Comparison of ENCODE assay signal across 20 cellular contexts in genomic region chr19:48484247-48484893, GRCh38. TPM values are rescaled to one million over a fixed set of nuclear protein-coding genes. Genes with fewer than 3 reads are reported as not detected.
DNase-seq lines count a peak whose midpoint lies in the region; ATAC-seq, FAIRE-seq and TF ChIP-seq lines count a peak whose summit lies in the region.
"Had no signal": no experiment of that assay in that cellular context is flagged by ENCODE, and none has a peak within 500 bp of the region (broad histone marks: within the 10 kb centered on the region; RNA-seq: fewer than 3 reads in every experiment).

No MANE protein-coding gene starts in this region.

- H3K27ac ChIP-seq in HepG2 (ENCODE audit: extremely low read length, insufficient read depth, low read length): no peak overlapping the region
- no peak overlapping the region for H3K27ac ChIP-seq in right lobe of liver
- H3K27ac ChIP-seq in RWPE1: peak overlapping the region; percentile 42; the same call in 1 of the 2 replicates
- H3K27ac ChIP-seq: C4-2B had no signal

- no peaks in the 10 kb centered on the region for H3K79me2 ChIP-seq in HepG2 (ENCODE audit: insufficient read depth, low read length)

- no peak for ATAC-seq in HepG2
- ATAC-seq in right lobe of liver: no peak
- no peak for ATAC-seq in stimulated activated naive B cell treated with anti-CD40 and anti-IgM and Interleukin-4, amounts not matched to agents 10 μg/mL and 1 μg/mL and 100 μg/mL, for 72 hours (replicated peaks)
- ATAC-seq in GM21619 (IDR thresholded peaks at IDR 0.05; ENCODE audit: unreplicated experiment): no peak
- ATAC-seq in GM21390 (IDR thresholded peaks at IDR 0.05; ENCODE audit: unreplicated experiment): no peak
- no peak for ATAC-seq in HG03175 (IDR thresholded peaks at IDR 0.05; ENCODE audit: unreplicated experiment)

- peaks cover 26% of the 10 kb centered on the region for H3K4me1 Mint-ChIP-seq in glutamatergic neuron (ENCODE audit: low read depth, unreplicated experiment)
- peaks cover 14 to 19% of the 10 kb centered on the region in 2 donors for H3K4me1 Mint-ChIP-seq in stimulated activated naive B cell treated with anti-CD40 and anti-IgM and Interleukin-4, amounts not matched to agents 10 μg/mL and 1 μg/mL and 100 μg/mL, for 72 hours

- H3K27me3 ChIP-seq in HepG2 (ENCODE audit: control insufficient read depth in 1 of 2, insufficient read depth in 2 of 2, low read length in 2 of 2) (no peaks in the 10 kb centered on the region), right lobe of liver (no peaks in the 10 kb centered on the region)

- TF ChIP-seq POLR2A in HepG2 (IDR thresholded peaks at IDR 0.05; ENCODE audit: insufficient read depth in 1 of 2, low read depth in 2 of 2, low read length in 2 of 2) (peak in 1 of 2 experiments; percentile 35; a peak in 1 of 4 replicates), right lobe of liver (IDR thresholded peaks at IDR 0.05) (no peak)

- no peak for FAIRE-seq in HepG2 (lab: Jason Lieb, UNC)
- FAIRE-seq: GM12891, RCC 7860 had no signal

- H3K27ac Mint-ChIP-seq in glutamatergic neuron (ENCODE audit: unreplicated experiment): peak overlapping the region; percentile 81
- H3K27ac Mint-ChIP-seq in stimulated activated naive B cell treated with anti-CD40 and anti-IgM and Interleukin-4, amounts not matched to agents 10 μg/mL and 1 μg/mL and 100 μg/mL, for 72 hours: peak overlapping the region; percentile 76

- H3K9me3 ChIP-seq in HepG2 (ENCODE audit: low read length) (no peaks in the 10 kb centered on the region), right lobe of liver (no peaks in the 10 kb centered on the region)
- H3K9me3 ChIP-seq: HAP-1 had no signal

- no peak overlapping the region for H3K4me3 ChIP-seq in HepG2 (replicated peaks in 1 of 3; ENCODE audit: insufficient read depth in 1 of 3, low read depth in 2 of 3, low read length in 3 of 3)
- no peak overlapping the region for H3K4me3 ChIP-seq in right lobe of liver
- H3K4me3 ChIP-seq: HAP-1 had no signal

- H3K36me3 Mint-ChIP-seq in glutamatergic neuron (ENCODE audit: unreplicated experiment): peaks cover 9% of the 10 kb centered on the region
- H3K36me3 Mint-ChIP-seq in stimulated activated naive B cell treated with anti-CD40 and anti-IgM and Interleukin-4, amounts not matched to agents 10 μg/mL and 1 μg/mL and 100 μg/mL, for 72 hours: peaks cover 0 to 4% of the 10 kb centered on the region in 2 donors

- no TSS peak for BruUV-seq in HepG2 (replicated peaks; lab: Mats Ljungman, UMichigan)

- intact Hi-C loops in HepG2 (cut with micrococcal nuclease; ENCODE audit: unreplicated experiment) (no loop called here), right lobe of liver (cut with DNase I) (no loop called here)

- DNase-seq in HepG2 (ENCODE audit: low spot score): no peak
- DNase-seq in right lobe of liver: no peak
- DNase-seq in RWPE1 (ENCODE audit: low spot score): no peak
- DNase-seq in glutamatergic neuron: no peak
- DNase-seq in stimulated activated naive B cell treated with anti-CD40 and anti-IgM and Interleukin-4, amounts not matched to agents 10 μg/mL and 1 μg/mL and 100 μg/mL, for 72 hours: no peak
- DNase-seq: DMS 273 treated with DMSO at 0.1 percent for 48 hours, GF-D8, KG1, NCI-H1092 treated with DMSO at 0.1 percent for 48 hours, NCI-H1694, NCI-H226, NCI-H526, SIG-M5 had no signal

- peak overlapping the region; percentile 51 for H3K4me3 Mint-ChIP-seq in glutamatergic neuron (ENCODE audit: unreplicated experiment)
- no peak overlapping the region for H3K4me3 Mint-ChIP-seq in stimulated activated naive B cell treated with anti-CD40 and anti-IgM and Interleukin-4, amounts not matched to agents 10 μg/mL and 1 μg/mL and 100 μg/mL, for 72 hours

- H3K27me3 Mint-ChIP-seq in glutamatergic neuron (ENCODE audit: unreplicated experiment): peaks cover 28% of the 10 kb centered on the region
- peaks cover 12 to 15% of the 10 kb centered on the region in 2 donors for H3K27me3 Mint-ChIP-seq in stimulated activated naive B cell treated with anti-CD40 and anti-IgM and Interleukin-4, amounts not matched to agents 10 μg/mL and 1 μg/mL and 100 μg/mL, for 72 hours

- CTCF ChIA-PET in HepG2 (lab: Yijun Ruan, JAX; ENCODE audit: low intra/inter-chr PET ratio, low total read pairs) (no interaction called here), RWPE1 (lab: Yijun Ruan, JAX) (no interaction called here)

- in situ Hi-C loops in HepG2 (cut with HindIII; ENCODE audit: extremely low pct_ligation_motif_present, low pct_unique_long_range_greater_than_20kb): no loop called here

- no peak overlapping the region for H2AFZ ChIP-seq in HepG2 (ENCODE audit: low read length)

- peaks cover 35% of the 10 kb centered on the region for H3K9me3 Mint-ChIP-seq in glutamatergic neuron (ENCODE audit: unreplicated experiment)
- no peaks in the 10 kb centered on the region for H3K9me3 Mint-ChIP-seq in stimulated activated naive B cell treated with anti-CD40 and anti-IgM and Interleukin-4, amounts not matched to agents 10 μg/mL and 1 μg/mL and 100 μg/mL, for 72 hours

- TF ChIP-seq RAD21 in HepG2 (CRISPR knock-in tag; IDR thresholded peaks at IDR 0.05): no peak

- WGBS in HepG2 (ENCODE audit: low lambda C conversion rate): 90% methylated on average over 16 of the region's 16 CpGs
- WGBS in right lobe of liver (ENCODE audit: insufficient coverage, low coverage, low lambda C conversion rate, missing lambda C conversion rate): 77% methylated on average over 15 of the region's 16 CpGs

- TF ChIP-seq EP300 in HepG2 (IDR thresholded peaks at IDR 0.05; ENCODE audit: low read depth in 2 of 2, low read length in 2 of 2) (no peak), HepG2 (CRISPR knock-in tag; IDR thresholded peaks at IDR 0.05; ENCODE audit: borderline replicate concordance) (no peak)

- no peaks in the 10 kb centered on the region; a peak in 1 of 5 replicates for H3K36me3 ChIP-seq in HepG2 (replicated peaks in 1 of 2; ENCODE audit: control insufficient read depth in 1 of 2, insufficient read depth in 2 of 2, low read length in 2 of 2)
- no peaks in the 10 kb centered on the region for H3K36me3 ChIP-seq in right lobe of liver

- TF ChIP-seq CTCF in HepG2 (CRISPR knock-in tag; IDR thresholded peaks at IDR 0.05) (no peak), right lobe of liver (IDR thresholded peaks at IDR 0.05) (no peak), RWPE1 (conservative IDR thresholded peaks at IDR 0.05; ENCODE audit: low read depth) (no peak), glutamatergic neuron (IDR thresholded peaks at IDR 0.05; ENCODE audit: partially characterized antibody, unreplicated experiment) (no peak)

- no peak overlapping the region for H3K9ac ChIP-seq in HepG2 (ENCODE audit: insufficient read depth, low read depth, low read length)

- no peaks in the 10 kb centered on the region for H4K20me1 ChIP-seq in HepG2 (ENCODE audit: insufficient read depth, low read length)

- H3K4me1 ChIP-seq in HepG2 (ENCODE audit: insufficient read depth, low read length) (peaks cover 32% of the 10 kb centered on the region), right lobe of liver (peaks cover 0 to 7% (median 3%) of the 10 kb centered on the region in 4 donors)
- H3K4me1 ChIP-seq: HAP-1 had no signal

- H3K4me2 ChIP-seq in HepG2 (ENCODE audit: low read depth, low read length): no peak overlapping the region

- POLR2A ChIA-PET in HepG2 (lab: Yijun Ruan, JAX): no interaction called here
- POLR2A ChIA-PET in RWPE1 (lab: Yijun Ruan, JAX; ENCODE audit: low non-redundant PET): no interaction called here

RNA-seq across cellular contexts. Expression of gene CYTH2, which starts 15.2 kb away (rescaled TPM):
- 9.6 and 16.5 TPM in 2 replicates for total RNA-seq in HepG2 (2016; rRNA removed; fragmentation: Illumina TruSeq; extraction: Trizol)
- total RNA-seq in HepG2 (2016; cell fraction: cytosol; rRNA removed; fragmentation: Illumina TruSeq; extraction: Trizol; ENCODE audit: low read depth): 2.8 and 3.0 TPM in 2 replicates
- 8.4 and 15.9 TPM in 2 replicates for total RNA-seq in HepG2 (2016; cell fraction: insoluble cytoplasmic fraction; rRNA removed; fragmentation: Illumina TruSeq; extraction: Trizol)
- total RNA-seq in HepG2 (2016; cell fraction: membrane; rRNA removed; fragmentation: Illumina TruSeq; extraction: Trizol): 4.9 and 7.0 TPM in 2 replicates
- total RNA-seq in HepG2 (2016; cell fraction: nucleus; rRNA removed; fragmentation: Illumina TruSeq; extraction: Trizol): 16.4 and 17.2 TPM in 2 replicates
- 39.3 and 48.3 TPM in 2 replicates for polyA plus RNA-seq in HepG2 (2011; rRNA removed)
- 18.2 and 20.7 TPM in 2 replicates for polyA plus RNA-seq in HepG2 (2011; cell fraction: cytosol; rRNA removed)
- 185 and 188 TPM in 2 replicates for polyA plus RNA-seq in HepG2 (2011; cell fraction: nucleus; rRNA removed)
- 26.4 and 29.2 TPM in 2 replicates for polyA plus RNA-seq in HepG2 (2012)
- polyA plus RNA-seq in HepG2 (2016; cell fraction: cytosol; fragmentation: Illumina TruSeq; extraction: Trizol; ENCODE audit: low read depth): 3.2 and 3.5 TPM in 2 replicates
- 14.6 and 14.8 TPM in 2 replicates for polyA plus RNA-seq in HepG2 (2016; cell fraction: insoluble cytoplasmic fraction; fragmentation: Illumina TruSeq; extraction: Trizol; ENCODE audit: low read depth)
- polyA plus RNA-seq in HepG2 (2016; cell fraction: membrane; fragmentation: Illumina TruSeq; extraction: Trizol; ENCODE audit: low read depth): 6.2 and 6.8 TPM in 2 replicates
- 61.4 and 71.7 TPM in 2 replicates for polyA plus RNA-seq in HepG2 (2016; cell fraction: nucleus; fragmentation: Illumina TruSeq; extraction: Trizol; ENCODE audit: insufficient read depth, low read depth)
- polyA minus RNA-seq in HepG2 (2011; rRNA and poly(A)+ RNA removed; ENCODE audit: low replicate concordance): 37.0 and 50.0 TPM in 2 replicates
- 7.5 and 8.4 TPM in 2 replicates for polyA minus RNA-seq in HepG2 (2011; cell fraction: cytosol; rRNA and poly(A)+ RNA removed)
- 37.6 and 43.0 TPM in 2 replicates for polyA minus RNA-seq in HepG2 (2011; cell fraction: nucleus; rRNA and poly(A)+ RNA removed)
- total RNA-seq in right lobe of liver: 10 to 100 TPM in 5 of 6 experiments, 1 to 10 TPM in 1; 7.7 to 22.7 (median 13.5) TPM
- 233 TPM for total RNA-seq in glutamatergic neuron (ENCODE audit: unreplicated experiment)

RNA-seq across cellular contexts. Expression of gene LMTK3, which starts 27.3 kb away (rescaled TPM):
- total RNA-seq in HepG2 (2016; rRNA removed; fragmentation: Illumina TruSeq; extraction: Trizol): 0.22 and 0.29 TPM in 2 replicates
- total RNA-seq in HepG2 (2016; cell fraction: cytosol; rRNA removed; fragmentation: Illumina TruSeq; extraction: Trizol; ENCODE audit: low read depth): 0.10 and 0.18 TPM in 2 replicates
- total RNA-seq in HepG2 (2016; cell fraction: insoluble cytoplasmic fraction; rRNA removed; fragmentation: Illumina TruSeq; extraction: Trizol): 0.27 and 0.45 TPM in 2 replicates
- total RNA-seq in HepG2 (2016; cell fraction: membrane; rRNA removed; fragmentation: Illumina TruSeq; extraction: Trizol): 0.09 and 0.21 TPM in 2 replicates
- total RNA-seq in HepG2 (2016; cell fraction: nucleus; rRNA removed; fragmentation: Illumina TruSeq; extraction: Trizol): 0.38 and 0.47 TPM in 2 replicates
- polyA plus RNA-seq in HepG2 (2011; rRNA removed): 0.18 and 0.30 TPM in 2 replicates
- polyA plus RNA-seq in HepG2 (2011; cell fraction: cytosol; rRNA removed): 0.10 and 0.19 TPM in 2 replicates
- 1.7 and 2.2 TPM in 2 replicates for polyA plus RNA-seq in HepG2 (2011; cell fraction: nucleus; rRNA removed)
- 1.6 and 2.0 TPM in 2 replicates for polyA plus RNA-seq in HepG2 (2012)
- 0.05 and 0.07 TPM in 2 replicates for polyA plus RNA-seq in HepG2 (2016; cell fraction: cytosol; fragmentation: Illumina TruSeq; extraction: Trizol; ENCODE audit: low read depth)
- 0.45 and 0.47 TPM in 2 replicates for polyA plus RNA-seq in HepG2 (2016; cell fraction: insoluble cytoplasmic fraction; fragmentation: Illumina TruSeq; extraction: Trizol; ENCODE audit: low read depth)
- 0.09 and 0.14 TPM in 2 replicates for polyA plus RNA-seq in HepG2 (2016; cell fraction: membrane; fragmentation: Illumina TruSeq; extraction: Trizol; ENCODE audit: low read depth)
- polyA plus RNA-seq in HepG2 (2016; cell fraction: nucleus; fragmentation: Illumina TruSeq; extraction: Trizol; ENCODE audit: insufficient read depth, low read depth): 1.5 and 1.6 TPM in 2 replicates
- polyA minus RNA-seq in HepG2 (2011; rRNA and poly(A)+ RNA removed; ENCODE audit: low replicate concordance): 0.16 and 0.23 TPM in 2 replicates
- polyA minus RNA-seq in HepG2 (2011; cell fraction: cytosol; rRNA and poly(A)+ RNA removed): 0.18 and 0.69 TPM in 2 replicates
- polyA minus RNA-seq in HepG2 (2011; cell fraction: nucleus; rRNA and poly(A)+ RNA removed): 0.25 and 0.39 TPM in 2 replicates
- under 1 TPM in 5 of 6 experiments, not detected in 1; 0.09 to 0.31 (median 0.12) TPM for total RNA-seq in right lobe of liver
- total RNA-seq in glutamatergic neuron (ENCODE audit: unreplicated experiment): 36.3 TPM

RNA-seq across cellular contexts. Expression of gene KCNJ14, which starts 29.0 kb away (rescaled TPM):
- total RNA-seq in HepG2 (2016; rRNA removed; fragmentation: Illumina TruSeq; extraction: Trizol): 0.17 and 0.20 TPM in 2 replicates
- 0.09 TPM in 1 of 2 replicates, not detected in the other for total RNA-seq in HepG2 (2016; cell fraction: cytosol; rRNA removed; fragmentation: Illumina TruSeq; extraction: Trizol; ENCODE audit: low read depth)
- total RNA-seq in HepG2 (2016; cell fraction: insoluble cytoplasmic fraction; rRNA removed; fragmentation: Illumina TruSeq; extraction: Trizol): 0.15 and 0.19 TPM in 2 replicates
- 0.10 and 0.15 TPM in 2 replicates for total RNA-seq in HepG2 (2016; cell fraction: membrane; rRNA removed; fragmentation: Illumina TruSeq; extraction: Trizol)
- 0.25 and 0.43 TPM in 2 replicates for total RNA-seq in HepG2 (2016; cell fraction: nucleus; rRNA removed; fragmentation: Illumina TruSeq; extraction: Trizol)
- 0.46 and 0.51 TPM in 2 replicates for polyA plus RNA-seq in HepG2 (2011; rRNA removed)
- 0.14 and 0.17 TPM in 2 replicates for polyA plus RNA-seq in HepG2 (2011; cell fraction: cytosol; rRNA removed)
- 3.1 and 3.8 TPM in 2 replicates for polyA plus RNA-seq in HepG2 (2011; cell fraction: nucleus; rRNA removed)
- polyA plus RNA-seq in HepG2 (2012): 0.72 and 0.89 TPM in 2 replicates
- 0.03 TPM in 1 of 2 replicates, not detected in the other for polyA plus RNA-seq in HepG2 (2016; cell fraction: cytosol; fragmentation: Illumina TruSeq; extraction: Trizol; ENCODE audit: low read depth)
- 0.05 and 0.12 TPM in 2 replicates for polyA plus RNA-seq in HepG2 (2016; cell fraction: insoluble cytoplasmic fraction; fragmentation: Illumina TruSeq; extraction: Trizol; ENCODE audit: low read depth)
- 0.11 TPM in 1 of 2 replicates, not detected in the other for polyA plus RNA-seq in HepG2 (2016; cell fraction: membrane; fragmentation: Illumina TruSeq; extraction: Trizol; ENCODE audit: low read depth)
- polyA plus RNA-seq in HepG2 (2016; cell fraction: nucleus; fragmentation: Illumina TruSeq; extraction: Trizol; ENCODE audit: insufficient read depth, low read depth): 0.65 and 0.97 TPM in 2 replicates
- polyA minus RNA-seq in HepG2 (2011; rRNA and poly(A)+ RNA removed; ENCODE audit: low replicate concordance): 3.6 TPM in 2 replicates
- polyA minus RNA-seq in HepG2 (2011; cell fraction: cytosol; rRNA and poly(A)+ RNA removed): 0.20 and 0.35 TPM in 2 replicates
- polyA minus RNA-seq in HepG2 (2011; cell fraction: nucleus; rRNA and poly(A)+ RNA removed): 2.0 and 2.4 TPM in 2 replicates
- total RNA-seq in right lobe of liver: under 1 TPM; 0.22 to 0.44 (median 0.31) TPM
- total RNA-seq in glutamatergic neuron (ENCODE audit: unreplicated experiment): 1.0 TPM

RNA-seq across cellular contexts. Expression of gene GRWD1, which starts 38.6 kb away (rescaled TPM):
- 46.6 and 52.3 TPM in 2 replicates for total RNA-seq in HepG2 (2016; rRNA removed; fragmentation: Illumina TruSeq; extraction: Trizol)
- total RNA-seq in HepG2 (2016; cell fraction: cytosol; rRNA removed; fragmentation: Illumina TruSeq; extraction: Trizol; ENCODE audit: low read depth): 5.2 and 5.4 TPM in 2 replicates
- 41.4 and 47.5 TPM in 2 replicates for total RNA-seq in HepG2 (2016; cell fraction: insoluble cytoplasmic fraction; rRNA removed; fragmentation: Illumina TruSeq; extraction: Trizol)
- 11.1 and 15.5 TPM in 2 replicates for total RNA-seq in HepG2 (2016; cell fraction: membrane; rRNA removed; fragmentation: Illumina TruSeq; extraction: Trizol)
- 19.7 and 21.0 TPM in 2 replicates for total RNA-seq in HepG2 (2016; cell fraction: nucleus; rRNA removed; fragmentation: Illumina TruSeq; extraction: Trizol)
- 10.8 and 13.4 TPM in 2 replicates for polyA plus RNA-seq in HepG2 (2011; rRNA removed)
- 10.4 and 13.0 TPM in 2 replicates for polyA plus RNA-seq in HepG2 (2011; cell fraction: cytosol; rRNA removed)
- polyA plus RNA-seq in HepG2 (2011; cell fraction: nucleus; rRNA removed): 13.4 and 14.2 TPM in 2 replicates
- 13.3 and 14.3 TPM in 2 replicates for polyA plus RNA-seq in HepG2 (2012)
- 4.1 and 4.4 TPM in 2 replicates for polyA plus RNA-seq in HepG2 (2016; cell fraction: cytosol; fragmentation: Illumina TruSeq; extraction: Trizol; ENCODE audit: low read depth)
- polyA plus RNA-seq in HepG2 (2016; cell fraction: insoluble cytoplasmic fraction; fragmentation: Illumina TruSeq; extraction: Trizol; ENCODE audit: low read depth): 36.7 and 46.2 TPM in 2 replicates
- polyA plus RNA-seq in HepG2 (2016; cell fraction: membrane; fragmentation: Illumina TruSeq; extraction: Trizol; ENCODE audit: low read depth): 5.9 and 7.9 TPM in 2 replicates
- polyA plus RNA-seq in HepG2 (2016; cell fraction: nucleus; fragmentation: Illumina TruSeq; extraction: Trizol; ENCODE audit: insufficient read depth, low read depth): 23.1 and 26.5 TPM in 2 replicates
- polyA minus RNA-seq in HepG2 (2011; rRNA and poly(A)+ RNA removed; ENCODE audit: low replicate concordance): 25.6 and 30.2 TPM in 2 replicates
- 12.1 and 17.9 TPM in 2 replicates for polyA minus RNA-seq in HepG2 (2011; cell fraction: cytosol; rRNA and poly(A)+ RNA removed)
- 13.7 and 20.3 TPM in 2 replicates for polyA minus RNA-seq in HepG2 (2011; cell fraction: nucleus; rRNA and poly(A)+ RNA removed)
- total RNA-seq in right lobe of liver: 10 to 100 TPM; 14.7 to 31.0 (median 17.6) TPM
- total RNA-seq in glutamatergic neuron (ENCODE audit: unreplicated experiment): 25.0 TPM

Comparison
In these comparisons a context has a peak if more than half of its experiments do, and no peak if none do; other contexts are left out.
1. RNA of gene LMTK3, which starts 27.3 kb away (total RNA-seq): 36.3 TPM in glutamatergic neuron (single experiment); 0.09 to 0.47 TPM in HepG2 and 0.09 to 0.31 TPM in right lobe of liver; every median in the first group is over 10 times any median in the second.